ENCODE assay signal across 8 cellular contexts in the genomic region with DNA sequence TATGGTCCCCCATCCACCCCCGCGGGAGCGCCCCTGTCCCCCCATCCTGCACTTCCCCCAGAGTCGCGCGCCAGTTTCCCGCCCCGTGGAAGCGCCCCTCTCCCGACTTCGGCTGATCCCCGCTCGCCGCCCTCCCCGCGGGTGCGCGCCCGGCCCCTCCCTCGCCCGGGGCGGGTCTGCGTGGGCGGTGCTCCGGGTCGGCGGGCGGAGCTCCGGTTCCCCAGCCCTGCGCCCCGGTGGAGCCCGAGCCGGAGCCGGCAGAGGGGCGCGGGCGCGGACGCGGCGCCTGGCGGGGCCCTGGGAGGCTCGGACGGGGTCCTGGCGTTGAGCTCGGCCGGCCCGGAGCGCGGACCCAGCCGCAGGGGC. TPM values are rescaled to one million over a fixed set of nuclear protein-coding genes. Genes with fewer than 3 reads are reported as not detected.
DNase-seq lines count a peak whose midpoint lies in the region; ATAC-seq, FAIRE-seq and TF ChIP-seq lines count a peak whose summit lies in the region.

A gene (plus strand): TSS at position 223 of the 366 bp plus-strand sequence. CDS start 148 bp downstream, outside the sequence.

- H3K4me3 ChIP-seq in SK-N-MC (peak within 1 kb of the TSS; percentile 87), GM12878 (peak within 1 kb of the TSS; percentile 50)

- H3K36me3 ChIP-seq in SK-N-MC (ENCODE audit: insufficient read depth, low read length) (no peaks in the 10 kb centered on the region), GM12878 (ENCODE audit: control insufficient read depth in 2 of 2, insufficient read depth in 2 of 2, low read length in 1 of 2) (no peaks in the 10 kb centered on the region)

- H3K27me3 ChIP-seq in GM12878 (replicated peaks in 1 of 2; ENCODE audit: control insufficient read depth in 2 of 2, insufficient read depth in 2 of 2, low read length in 1 of 2): no peaks in the 10 kb centered on the region

- no peak for TF ChIP-seq EP300 in GM12878 (IDR thresholded peaks at IDR 0.05; ENCODE audit: borderline replicate concordance in 1 of 2, control insufficient read depth in 1 of 2, low read depth in 2 of 2, low read length in 2 of 2)

- no peak for TF ChIP-seq CTCF in GM12878 (IDR thresholded peaks at IDR 0.05 in 2 of 3, conservative IDR thresholded peaks at IDR 0.05 in 1 of 3; ENCODE audit: control insufficient read depth in 2 of 3, extremely low read depth in 1 of 3, insufficient read depth in 1 of 3, low read depth in 3 of 3, low read length in 3 of 3)

- peak within 1 kb of the TSS; percentile 42 for H3K4me2 ChIP-seq in GM12878 (ENCODE audit: control insufficient read depth, insufficient read depth)

- in situ Hi-C loops in GM12878 (cut with MboI): no loop called here

- RAD21 ChIA-PET in GM12878 (lab: Charles Lee; ENCODE audit: unreplicated experiment): no interaction called here

- ATAC-seq in GM21526 (IDR thresholded peaks at IDR 0.05; ENCODE audit: low FRiP score, unreplicated experiment) (peak; percentile 48), GM12878 (no peak), GM18519 (IDR thresholded peaks at IDR 0.05; ENCODE audit: low FRiP score, unreplicated experiment) (no peak), GM21717 (IDR thresholded peaks at IDR 0.05; ENCODE audit: unreplicated experiment) (no peak)

- H3K9ac ChIP-seq in SK-N-MC (ENCODE audit: insufficient read length) (peak within 1 kb of the TSS; percentile 50), GM12878 (ENCODE audit: control insufficient read depth, insufficient read depth, low read length) (peak within 1 kb of the TSS; percentile 35; the same call in 1 of the 2 replicates)

- H3K4me1 ChIP-seq in GM12878 (ENCODE audit: control insufficient read depth, insufficient read depth, low read length): no peaks in the 10 kb centered on the region

- DNase-seq in SK-N-MC (ENCODE audit: low read depth, low spot score) (no peak), GM12878 (ENCODE audit: low read depth, low spot score) (no peak), kidney glomerular epithelial cell (lab: John Stamatoyannopoulos, UW) (peak; percentile 19), Ammon's horn (ENCODE audit: low spot score) (no peak)
- DNase-seq in stimulated activated CD8-positive, alpha-beta memory T cell treated with anti-CD3 and anti-CD28 coated beads, Interleukin-2, amount 100 ng/mL, for 1 hour (ENCODE audit: low read depth in 2 of 2): peak; percentile 22 to 37

- SMC1A ChIA-PET in GM12878 (lab: Charles Lee; ENCODE audit: uncharacterized antibody, unreplicated experiment): no interaction called here

- H3K79me2 ChIP-seq in GM12878 (ENCODE audit: control insufficient read depth, insufficient read depth, low read length): no peaks in the 10 kb centered on the region

- intact Hi-C loops in GM12878 (cut with micrococcal nuclease; ENCODE audit: unreplicated experiment): no loop called here

- no peaks in the 10 kb centered on the region for H4K20me1 ChIP-seq in GM12878 (ENCODE audit: control insufficient read depth, insufficient read depth)

- H2AFZ ChIP-seq in GM12878 (ENCODE audit: control insufficient read depth, low read depth, low read length): no peak within 1 kb of the TSS; the same call in 1 of the 2 replicates

- WGBS in GM12878 (ENCODE audit: insufficient coverage, insufficient replicate concordance, low lambda C conversion rate, missing lambda C conversion rate): no CpG with 5 or more reads among the region's 51 CpGs

- no peak; the same call in 1 of the 2 replicates for TF ChIP-seq POLR2A in GM12878 (IDR thresholded peaks at IDR 0.05; ENCODE audit: low read depth, low read length)

- no peak for FAIRE-seq in GM12878 (lab: Jason Lieb, UNC)

- no peak for TF ChIP-seq RAD21 in GM12878 (IDR thresholded peaks at IDR 0.05; ENCODE audit: insufficient read depth, low read depth, low read length)

- CTCF ChIA-PET in GM12878 (lab: Yijun Ruan, JAX): no interaction called here

- H3K9me3 ChIP-seq in SK-N-MC (ENCODE audit: low read depth, low read length): no peaks in the 10 kb centered on the region
- no peaks in the 10 kb centered on the region for H3K9me3 ChIP-seq in GM12878 (replicated peaks; ENCODE audit: control insufficient read depth, insufficient read depth, low read length)

- no TSS peak for BruUV-seq in GM12878 (replicated peaks; lab: Mats Ljungman, UMichigan)

- POLR2A ChIA-PET in GM12878 (lab: Charles Lee): no interaction called here

- H3K27ac ChIP-seq in SK-N-MC (no peak within 1 kb of the TSS), GM12878 (ENCODE audit: control insufficient read depth, insufficient read depth) (no peak within 1 kb of the TSS)

TF ChIP-seq in GM12878, 131 proteins besides CTCF, POLR2A, EP300 and RAD21:
- no peak for TF ChIP-seq PAX8 (IDR thresholded peaks at IDR 0.05)
- no peak for TF ChIP-seq TBL1XR1 (IDR thresholded peaks at IDR 0.05; ENCODE audit: low read depth, low read length)
- no peak for TF ChIP-seq DPF2 (IDR thresholded peaks at IDR 0.05)
- TF ChIP-seq, protein P1, sequence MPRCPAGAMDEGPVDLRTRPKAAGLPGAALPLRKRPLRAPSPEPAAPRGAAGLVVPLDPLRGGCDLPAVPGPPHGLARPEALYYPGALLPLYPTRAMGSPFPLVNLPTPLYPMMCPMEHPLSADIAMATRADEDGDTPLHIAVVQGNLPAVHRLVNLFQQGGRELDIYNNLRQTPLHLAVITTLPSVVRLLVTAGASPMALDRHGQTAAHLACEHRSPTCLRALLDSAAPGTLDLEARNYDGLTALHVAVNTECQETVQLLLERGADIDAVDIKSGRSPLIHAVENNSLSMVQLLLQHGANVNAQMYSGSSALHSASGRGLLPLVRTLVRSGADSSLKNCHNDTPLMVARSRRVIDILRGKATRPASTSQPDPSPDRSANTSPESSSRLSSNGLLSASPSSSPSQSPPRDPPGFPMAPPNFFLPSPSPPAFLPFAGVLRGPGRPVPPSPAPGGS (IDR thresholded peaks at IDR 0.05; ENCODE audit: borderline replicate concordance, insufficient read depth, low read depth, low read length, poor library complexity, severe bottlenecking): no peak
- TF ChIP-seq BCL11A (IDR thresholded peaks at IDR 0.05; ENCODE audit: low read depth, low read length): no peak
- TF ChIP-seq EGR1 (IDR thresholded peaks at IDR 0.05; ENCODE audit: borderline replicate concordance in 1 of 2, low read depth in 2 of 2, low read length in 2 of 2): peak in 1 of 2 experiments; percentile 39; a peak in 1 of 3 replicates

RNA-seq across cellular contexts. Expression of the gene that starts here (rescaled TPM):
- total RNA-seq in GM12878 (2013; cell fraction: nucleolus; rRNA removed): not detected in 2 replicates
- not detected in 2 replicates for total RNA-seq in GM12878 (2014; rRNA removed)
- not detected in 2 replicates for total RNA-seq in GM12878 (2014; rRNA removed; fragmentation: Illumina TruSeq; extraction: Trizol)
- not detected in 2 replicates for total RNA-seq in GM12878 (2021)
- polyA plus RNA-seq in GM12878 (2011; ENCODE audit: low read depth): not detected
- polyA plus RNA-seq in GM12878 (2011; rRNA removed): not detected in 2 replicates
- polyA plus RNA-seq in GM12878 (2011; cell fraction: cytosol; rRNA removed): not detected in 2 replicates
- polyA plus RNA-seq in GM12878 (2011; cell fraction: nucleus; rRNA removed): not detected in 2 replicates
- not detected in 2 replicates for polyA plus RNA-seq in GM12878 (2012)
- not detected in 2 replicates for polyA plus RNA-seq in GM12878 (2014; fragmentation: Illumina TruSeq; extraction: Trizol)
- polyA plus RNA-seq in GM12878 (2014; fragmentation: Nextera tagmentation; extraction: Ambion mirVana): not detected
- polyA plus RNA-seq in GM12878 (2014; rRNA removed): not detected in 2 replicates
- polyA plus RNA-seq in GM12878 (2016; fragmentation: Nextera tagmentation; extraction: Ambion mirVana): not detected
- polyA minus RNA-seq in GM12878 (2011; rRNA and poly(A)+ RNA removed): not detected in 2 replicates
- polyA minus RNA-seq in GM12878 (2011; cell fraction: cytosol; rRNA and poly(A)+ RNA removed): not detected in 2 replicates
- polyA minus RNA-seq in GM12878 (2011; cell fraction: nucleus; rRNA and poly(A)+ RNA removed): not detected in 2 replicates

Comparison
In these comparisons a context has a peak if more than half of its experiments do, and no peak if none do; other contexts are left out.
1. DNase-seq: peak in kidney glomerular epithelial cell (single experiment) and stimulated activated CD8-positive, alpha-beta memory T cell treated with anti-CD3 and anti-CD28 coated beads, Interleukin-2, amount 100 ng/mL, for 1 hour (2 of 2); none in SK-N-MC (single experiment), GM12878 (single experiment) and Ammon's horn (single experiment).